In the genomic region with DNA sequence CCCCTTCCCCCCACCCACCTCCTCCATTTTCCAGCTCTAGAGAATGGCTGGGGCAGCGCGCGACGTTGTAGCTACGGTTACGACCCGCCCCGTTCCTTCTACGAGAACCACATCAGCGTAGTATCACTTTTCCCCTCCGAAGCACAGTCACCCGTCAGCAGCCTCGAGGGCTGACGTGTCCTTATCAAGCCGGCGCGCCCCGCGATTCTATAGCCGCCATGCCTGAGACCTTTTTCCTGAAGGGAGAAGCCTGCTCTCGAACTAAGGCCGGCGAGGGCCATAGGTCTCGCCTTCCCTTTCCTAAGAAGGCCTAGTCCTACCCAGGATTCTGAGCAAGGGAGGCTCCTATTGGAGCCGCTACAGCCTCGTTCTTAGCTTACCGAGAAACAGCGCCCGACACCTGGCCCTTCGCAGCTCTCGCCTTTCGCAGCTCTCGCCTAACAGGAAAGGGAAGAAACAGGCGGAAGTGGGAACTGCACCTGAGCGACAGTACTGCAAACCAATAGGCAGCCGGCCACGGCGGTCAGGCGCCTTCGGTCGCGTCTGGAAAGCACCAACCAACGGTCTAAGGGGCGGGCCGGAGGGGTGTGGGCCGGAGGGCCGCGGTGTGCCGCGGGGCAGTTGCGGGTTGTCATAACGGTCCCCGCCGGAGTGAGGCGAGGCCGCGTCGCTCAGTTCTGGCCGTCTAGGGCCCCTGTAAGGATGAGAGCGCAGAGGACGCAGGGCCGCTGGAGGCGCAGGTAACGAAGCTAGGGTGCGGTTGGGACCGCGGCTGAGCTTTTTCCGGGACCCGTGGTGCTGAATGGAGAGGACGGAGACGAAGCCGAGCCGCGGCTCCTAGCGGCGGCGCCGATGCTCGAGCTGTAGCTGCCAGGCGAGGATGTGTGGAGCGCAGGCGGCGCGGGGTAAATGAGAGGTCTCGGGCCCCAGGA, we compare ENCODE assay signal across 1 cellular context.
A peak's percentile ranks its signal among the peaks of the same experiment; 100 is the strongest.
TF ChIP-seq lines count a peak whose summit lies in the region.

A gene (plus strand): TSS at position 618 of the 932 bp plus-strand sequence. CDS start 470 bp downstream, outside the sequence.
A gene (minus strand): TSS at position 445 of the 932 bp plus-strand sequence. CDS start 1,522 bp downstream, outside the sequence.

TF ChIP-seq in HCT116, 20 proteins besides CTCF, POLR2A, EP300 and RAD21 (continued from another document):
- TF ChIP-seq, protein P1, sequence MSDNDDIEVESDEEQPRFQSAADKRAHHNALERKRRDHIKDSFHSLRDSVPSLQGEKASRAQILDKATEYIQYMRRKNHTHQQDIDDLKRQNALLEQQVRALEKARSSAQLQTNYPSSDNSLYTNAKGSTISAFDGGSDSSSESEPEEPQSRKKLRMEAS (IDR thresholded peaks at IDR 0.05) = peak; percentile 39
- TF ChIP-seq, protein P2, sequence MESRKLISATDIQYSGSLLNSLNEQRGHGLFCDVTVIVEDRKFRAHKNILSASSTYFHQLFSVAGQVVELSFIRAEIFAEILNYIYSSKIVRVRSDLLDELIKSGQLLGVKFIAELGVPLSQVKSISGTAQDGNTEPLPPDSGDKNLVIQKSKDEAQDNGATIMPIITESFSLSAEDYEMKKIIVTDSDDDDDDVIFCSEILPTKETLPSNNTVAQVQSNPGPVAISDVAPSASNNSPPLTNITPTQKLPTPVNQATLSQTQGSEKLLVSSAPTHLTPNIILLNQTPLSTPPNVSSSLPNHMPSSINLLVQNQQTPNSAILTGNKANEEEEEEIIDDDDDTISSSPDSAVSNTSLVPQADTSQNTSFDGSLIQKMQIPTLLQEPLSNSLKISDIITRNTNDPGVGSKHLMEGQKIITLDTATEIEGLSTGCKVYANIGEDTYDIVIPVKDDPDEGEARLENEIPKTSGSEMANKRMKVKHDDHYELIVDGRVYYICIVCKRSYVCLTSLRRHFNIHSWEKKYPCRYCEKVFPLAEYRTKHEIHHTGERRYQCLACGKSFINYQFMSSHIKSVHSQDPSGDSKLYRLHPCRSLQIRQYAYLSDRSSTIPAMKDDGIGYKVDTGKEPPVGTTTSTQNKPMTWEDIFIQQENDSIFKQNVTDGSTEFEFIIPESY (IDR thresholded peaks at IDR 0.05; ENCODE audit: extremely low read depth, insufficient replicate concordance, low read length) = peak; percentile 59
- TF ChIP-seq TCF7L2 (IDR thresholded peaks at IDR 0.05; ENCODE audit: borderline replicate concordance, extremely low read depth, insufficient read depth, insufficient read length) = no peak
- no peak for TF ChIP-seq EZH2 (IDR thresholded peaks at IDR 0.05)
- TF ChIP-seq SP1 (IDR thresholded peaks at IDR 0.05; ENCODE audit: low read depth) = peak; percentile 88
- TF ChIP-seq EZH2phosphoT487 (IDR thresholded peaks at IDR 0.05; ENCODE audit: borderline replicate concordance) = no peak
- peak; percentile 94 for TF ChIP-seq POLR2AphosphoS5 (IDR thresholded peaks at IDR 0.05; ENCODE audit: low read depth, low read length)
- no peak for TF ChIP-seq ZNF274 (IDR thresholded peaks at IDR 0.05; ENCODE audit: low read depth, low read length)
- no peak for TF ChIP-seq JUND (IDR thresholded peaks at IDR 0.05)
- peak; percentile 80 for TF ChIP-seq ZFX (IDR thresholded peaks at IDR 0.05)
- TF ChIP-seq CBX3 (IDR thresholded peaks at IDR 0.05; ENCODE audit: low read depth) = peak; percentile 53; the same call in 1 of the 2 replicates
- TF ChIP-seq FOSL1 (IDR thresholded peaks at IDR 0.05; ENCODE audit: low read depth) = no peak
- TF ChIP-seq, protein P3, sequence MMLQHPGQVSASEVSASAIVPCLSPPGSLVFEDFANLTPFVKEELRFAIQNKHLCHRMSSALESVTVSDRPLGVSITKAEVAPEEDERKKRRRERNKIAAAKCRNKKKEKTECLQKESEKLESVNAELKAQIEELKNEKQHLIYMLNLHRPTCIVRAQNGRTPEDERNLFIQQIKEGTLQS (IDR thresholded peaks at IDR 0.05) = no peak
